Comparison of ENCODE assay signal across 23 cellular contexts in the genomic region with DNA sequence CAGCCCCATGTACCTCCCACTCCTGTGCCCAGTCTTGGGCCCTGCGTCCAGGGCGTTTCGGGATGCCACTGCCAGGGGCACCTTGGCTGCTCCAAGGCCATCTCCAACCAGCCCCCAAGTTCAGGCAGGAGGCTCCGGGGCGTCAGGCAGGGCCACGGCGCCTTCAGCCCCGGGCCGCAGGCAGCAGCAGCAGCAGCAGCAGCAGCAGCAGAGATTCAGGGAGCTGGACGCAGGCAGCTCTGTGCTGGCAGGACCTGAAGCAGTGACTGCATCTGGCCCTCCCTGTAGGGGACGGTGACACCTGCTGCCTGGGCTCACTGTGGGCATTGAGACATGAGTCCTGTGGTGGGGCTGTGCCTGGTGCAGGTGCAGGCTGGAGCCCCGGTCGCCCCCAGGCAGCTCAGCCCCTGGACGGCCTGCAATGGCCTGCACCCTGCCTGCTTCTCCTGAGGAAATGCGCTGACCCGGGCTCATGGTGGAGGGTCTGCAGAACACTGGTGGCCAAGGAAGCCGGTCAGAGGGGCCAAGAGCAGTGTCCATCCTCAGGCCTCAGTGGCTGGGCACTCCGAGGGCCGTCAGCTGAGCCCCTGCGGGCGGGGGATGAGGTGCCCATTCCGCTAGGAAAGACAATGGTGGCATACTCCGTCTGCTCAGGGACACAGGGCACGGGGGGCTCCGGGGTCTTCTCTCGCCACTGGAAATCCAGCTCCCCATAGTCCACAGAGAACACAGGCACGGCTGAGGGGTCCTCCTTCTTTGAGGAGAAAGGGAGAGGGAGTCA. TPM values are rescaled to one million over a fixed set of nuclear protein-coding genes. Genes with fewer than 3 reads are reported as not detected.
A peak's percentile ranks its signal among the peaks of the same experiment; 100 is the strongest.
DNase-seq lines count a peak whose midpoint lies in the region; ATAC-seq and TF ChIP-seq lines count a peak whose summit lies in the region.
"Had no signal": no experiment of that assay in that cellular context is flagged by ENCODE, and none has a peak within 500 bp of the region (broad histone marks: within the 10 kb centered on the region; RNA-seq: fewer than 3 reads in every experiment).

No MANE protein-coding gene starts in this region.

- no peak overlapping the region for H3K9ac ChIP-seq in endodermal cell (ENCODE audit: extremely low read depth, low read length, poor library complexity, severe bottlenecking)
- H3K9ac ChIP-seq: GM23248 had no signal

- H3K9me3 Mint-ChIP-seq in activated naive CD4-positive, alpha-beta T cell treated with anti-CD3 and anti-CD28 coated beads for 36 hours, result peaks cover 3% of the 10 kb centered on the region
- no peaks in the 10 kb centered on the region for H3K9me3 Mint-ChIP-seq in activated naive CD4-positive, alpha-beta T cell treated with anti-CD3 and anti-CD28 coated beads, Interleukin-2, amount 10 ng/mL, durations not matched to agents 7 days and 5 days
- H3K9me3 Mint-ChIP-seq in endodermal cell (no peaks in the 10 kb centered on the region), mesothelial cell of epicardium (no peaks in the 10 kb centered on the region)
- no peaks in the 10 kb centered on the region for H3K9me3 Mint-ChIP-seq in activated T-cell treated with anti-CD3 and anti-CD28 coated beads, Interleukin-2, amount 50 U/mL, for 72 hours
- H3K9me3 Mint-ChIP-seq: activated T-helper 2 cell treated with anti-CD3 and anti-CD28 coated beads, Interferon-gamma antibody, Interleukin-2, Interleukin-4, amounts not matched to agents 10 μg/mL and 5 μg/mL and 100 μg/mL, durations not matched to agents 14 hours and 24 hours and 36 hours; CD4-positive, alpha-beta T cell; naive B cell had no signal

- intact Hi-C loops in activated naive CD4-positive, alpha-beta T cell treated with anti-CD3 and anti-CD28 coated beads for 36 hours (cut with micrococcal nuclease), result no loop called here
- intact Hi-C loops in spleen (cut with DNase I; ENCODE audit: low total_unique reads), result no loop called here

- no peak overlapping the region for H3K4me3 Mint-ChIP-seq in activated naive CD4-positive, alpha-beta T cell treated with anti-CD3 and anti-CD28 coated beads for 36 hours
- no peak overlapping the region for H3K4me3 Mint-ChIP-seq in activated naive CD4-positive, alpha-beta T cell treated with anti-CD3 and anti-CD28 coated beads, Interleukin-2, amount 10 ng/mL, durations not matched to agents 7 days and 5 days
- H3K4me3 Mint-ChIP-seq in endodermal cell (no peak overlapping the region), mesothelial cell of epicardium (no peak overlapping the region)
- no peak overlapping the region for H3K4me3 Mint-ChIP-seq in activated T-cell treated with anti-CD3 and anti-CD28 coated beads, Interleukin-2, amount 50 U/mL, for 72 hours
- H3K4me3 Mint-ChIP-seq: CD4-positive, alpha-beta T cell had no signal

- H3K27me3 ChIP-seq in H7 (ENCODE audit: control insufficient read depth, insufficient read depth, low read length) (no peaks in the 10 kb centered on the region), endodermal cell (ENCODE audit: control insufficient read depth, insufficient read depth, low read length, poor library complexity, severe bottlenecking) (no peaks in the 10 kb centered on the region), spleen (replicated peaks in 1 of 7) (peaks cover 0 to 31% (median 0%) of the 10 kb centered on the region in 7 donors)
- H3K27me3 ChIP-seq: tibial nerve had no signal

- H3K27ac ChIP-seq in endodermal cell (ENCODE audit: low read depth, low read length) (no peak overlapping the region), spleen (no peak overlapping the region)
- H3K27ac ChIP-seq: cardiac muscle cell, gastroesophageal sphincter, GM23248, tibial nerve had no signal

- ATAC-seq in activated T-cell treated with anti-CD3 and anti-CD28 coated beads, Interleukin-2, amount 50 U/mL, for 72 hours (replicated peaks in 1 of 2), result no peak
- ATAC-seq: gastroesophageal sphincter had no signal

- TF ChIP-seq CTCF in endodermal cell (conservative IDR thresholded peaks at IDR 0.05), result no peak
- TF ChIP-seq CTCF in spleen (IDR thresholded peaks at IDR 0.05 in 8 of 11, conservative IDR thresholded peaks at IDR 0.05 in 3 of 11), result no peak
- no peak for TF ChIP-seq CTCF in mesothelial cell of epicardium (IDR thresholded peaks at IDR 0.05; ENCODE audit: unreplicated experiment)

- H3K9me3 ChIP-seq in endodermal cell (ENCODE audit: control insufficient read depth, low read length), result no peaks in the 10 kb centered on the region
- H3K9me3 ChIP-seq in spleen, result no peaks in the 10 kb centered on the region
- H3K9me3 ChIP-seq: gastroesophageal sphincter, tibial nerve had no signal

- WGBS in endodermal cell (ENCODE audit: insufficient coverage in 1 of 2, insufficient read length in 1 of 2), 2 experiments, result 92 to 98% methylated on average over 18 to 27 of the region's 27 CpGs
- 83 to 94% (median 93%) methylated on average over 9 to 27 of the region's 27 CpGs for WGBS in spleen, 5 donors

- no peaks in the 10 kb centered on the region for H3K36me3 ChIP-seq in H7 (replicated peaks; ENCODE audit: control insufficient read depth, insufficient read depth, low read length)
- no peaks in the 10 kb centered on the region for H3K36me3 ChIP-seq in endodermal cell (ENCODE audit: control insufficient read depth, insufficient read depth, low read length)
- peaks cover 0 to 22% (median 0%) of the 10 kb centered on the region in 6 donors for H3K36me3 ChIP-seq in spleen
- H3K36me3 ChIP-seq: cardiac muscle cell, gastroesophageal sphincter, tibial nerve had no signal

- H3K4me3 ChIP-seq in H7 (ENCODE audit: insufficient read depth, low read depth, low read length) (no peak overlapping the region), endodermal cell (ENCODE audit: low read length) (no peak overlapping the region), spleen (no peak overlapping the region)
- H3K4me3 ChIP-seq: cardiac muscle cell, gastroesophageal sphincter, GM23248, lung, smooth muscle cell, tibial nerve had no signal

- no peaks in the 10 kb centered on the region for H3K4me1 ChIP-seq in endodermal cell (ENCODE audit: control insufficient read depth, insufficient read depth, low read length)
- peaks cover 0 to 12% (median 1%) of the 10 kb centered on the region in 6 donors for H3K4me1 ChIP-seq in spleen

- peak overlapping the region; percentile 36 for H3K27ac Mint-ChIP-seq in activated naive CD4-positive, alpha-beta T cell treated with anti-CD3 and anti-CD28 coated beads for 36 hours
- H3K27ac Mint-ChIP-seq in activated naive CD4-positive, alpha-beta T cell treated with anti-CD3 and anti-CD28 coated beads, Interleukin-2, amount 10 ng/mL, durations not matched to agents 7 days and 5 days, result no peak overlapping the region
- no peak overlapping the region for H3K27ac Mint-ChIP-seq in endodermal cell
- no peak overlapping the region for H3K27ac Mint-ChIP-seq in activated T-cell treated with anti-CD3 and anti-CD28 coated beads, Interleukin-2, amount 50 U/mL, for 72 hours
- H3K27ac Mint-ChIP-seq in mesothelial cell of epicardium, result no peak overlapping the region
- H3K27ac Mint-ChIP-seq: activated T-helper 2 cell treated with anti-CD3 and anti-CD28 coated beads, Interferon-gamma antibody, Interleukin-2, Interleukin-4, amounts not matched to agents 10 μg/mL and 5 μg/mL and 100 μg/mL, durations not matched to agents 14 hours and 24 hours and 36 hours; CD4-positive, alpha-beta T cell; naive B cell; progenitor cell of endocrine pancreas had no signal

- H3K36me3 Mint-ChIP-seq in activated naive CD4-positive, alpha-beta T cell treated with anti-CD3 and anti-CD28 coated beads for 36 hours (ENCODE audit: low read depth), result peaks cover 6% of the 10 kb centered on the region
- H3K36me3 Mint-ChIP-seq in activated naive CD4-positive, alpha-beta T cell treated with anti-CD3 and anti-CD28 coated beads, Interleukin-2, amount 10 ng/mL, durations not matched to agents 7 days and 5 days, result no peaks in the 10 kb centered on the region
- H3K36me3 Mint-ChIP-seq in endodermal cell (ENCODE audit: low read depth) (no peaks in the 10 kb centered on the region), mesothelial cell of epicardium (no peaks in the 10 kb centered on the region)
- peaks cover 2 to 8% of the 10 kb centered on the region in 2 donors for H3K36me3 Mint-ChIP-seq in activated T-cell treated with anti-CD3 and anti-CD28 coated beads, Interleukin-2, amount 50 U/mL, for 72 hours (ENCODE audit: insufficient read depth in 2 of 2)
- H3K36me3 Mint-ChIP-seq: naive B cell had no signal

- H3K27me3 Mint-ChIP-seq in activated naive CD4-positive, alpha-beta T cell treated with anti-CD3 and anti-CD28 coated beads for 36 hours (ENCODE audit: low read depth), result no peaks in the 10 kb centered on the region
- peaks cover 13% of the 10 kb centered on the region for H3K27me3 Mint-ChIP-seq in activated naive CD4-positive, alpha-beta T cell treated with anti-CD3 and anti-CD28 coated beads, Interleukin-2, amount 10 ng/mL, durations not matched to agents 7 days and 5 days
- H3K27me3 Mint-ChIP-seq in endodermal cell (ENCODE audit: insufficient read depth) (peaks cover 12% of the 10 kb centered on the region), mesothelial cell of epicardium (ENCODE audit: low read depth) (peaks cover 17% of the 10 kb centered on the region)
- H3K27me3 Mint-ChIP-seq in activated T-cell treated with anti-CD3 and anti-CD28 coated beads, Interleukin-2, amount 50 U/mL, for 72 hours (ENCODE audit: low read depth), result no peaks in the 10 kb centered on the region
- H3K27me3 Mint-ChIP-seq: CD4-positive, alpha-beta T cell had no signal

- CTCF ChIA-PET in activated naive CD4-positive, alpha-beta T cell treated with anti-CD3 and anti-CD28 coated beads for 36 hours (lab: Charles Lee), result interaction anchor here (0.7 kb wide), 1 partner anchor 63 kb away, joined by 3 read pairs; no protein-coding TSS in a partner anchor
- CTCF ChIA-PET in activated naive CD4-positive, alpha-beta T cell treated with anti-CD3 and anti-CD28 coated beads, Interleukin-2, amount 10 ng/mL, durations not matched to agents 7 days and 5 days (lab: Charles Lee), result no interaction called here

- no peak for TF ChIP-seq POLR2A in spleen (IDR thresholded peaks at IDR 0.05)

- no peak for DNase-seq in activated naive CD4-positive, alpha-beta T cell treated with anti-CD3 and anti-CD28 coated beads for 36 hours
- no peak for DNase-seq in activated naive CD4-positive, alpha-beta T cell treated with anti-CD3 and anti-CD28 coated beads, Interleukin-2, amount 10 ng/mL, durations not matched to agents 7 days and 5 days
- DNase-seq in H7 (peak; percentile 61), endodermal cell (peak; percentile 50), spleen (peak; percentile 58), mesothelial cell of epicardium (ENCODE audit: low spot score in 2 of 2, unreplicated experiment in 2 of 2) (no peak), NCI-H187 (lab: John Stamatoyannopoulos, UW) (no peak)
- DNase-seq in activated T-cell treated with anti-CD3 and anti-CD28 coated beads, Interleukin-2, amount 50 U/mL, for 72 hours, result no peak
- DNase-seq: ACHN, DMS53, GM23248, naive B cell, NCI-H1436 treated with DMSO at 0.1 percent for 48 hours, NCI-H226, RPMI8226 had no signal

- peaks cover 11% of the 10 kb centered on the region for H3K4me1 Mint-ChIP-seq in activated naive CD4-positive, alpha-beta T cell treated with anti-CD3 and anti-CD28 coated beads for 36 hours (ENCODE audit: low read depth)
- H3K4me1 Mint-ChIP-seq in activated naive CD4-positive, alpha-beta T cell treated with anti-CD3 and anti-CD28 coated beads, Interleukin-2, amount 10 ng/mL, durations not matched to agents 7 days and 5 days, result peaks cover 10% of the 10 kb centered on the region
- H3K4me1 Mint-ChIP-seq in endodermal cell, result no peaks in the 10 kb centered on the region
- H3K4me1 Mint-ChIP-seq in activated T-cell treated with anti-CD3 and anti-CD28 coated beads, Interleukin-2, amount 50 U/mL, for 72 hours (ENCODE audit: low read depth), result peaks cover 13% of the 10 kb centered on the region
- no peaks in the 10 kb centered on the region for H3K4me1 Mint-ChIP-seq in mesothelial cell of epicardium

RNA-seq across cellular contexts. Expression of a gene that starts 8.0 kb away (rescaled TPM):
- 1 to 10 TPM; 6.9 to 8.3 TPM for total RNA-seq in activated naive CD4-positive, alpha-beta T cell treated with anti-CD3 and anti-CD28 coated beads for 36 hours
- total RNA-seq in H7 (2014; rRNA removed; shearing (Covaris generic)), result 1.0 and 2.8 TPM in 2 replicates
- under 1 TPM in 1 of 2 donors, not detected in 1; 0.20 TPM for total RNA-seq in endodermal cell
- polyA plus RNA-seq in endodermal cell (2013, experiment 1 of 2), result not detected
- not detected for polyA plus RNA-seq in endodermal cell (2013, experiment 2 of 2)
- 1 to 10 TPM; 3.1 to 7.9 (median 5.4) TPM for total RNA-seq in spleen
- polyA plus RNA-seq in spleen, result 1 to 10 TPM; 2.7 to 7.3 (median 5.2) TPM
- 10 to 100 TPM; 15.7 to 23.0 TPM for total RNA-seq in activated T-cell treated with anti-CD3 and anti-CD28 coated beads, Interleukin-2, amount 50 U/mL, for 72 hours
- total RNA-seq in mesothelial cell of epicardium, result not detected in 3 replicates
- total RNA-seq: cardiac muscle cell, GM23248, progenitor cell of endocrine pancreas, smooth muscle cell had no signal
- polyA plus RNA-seq: cardiac muscle cell, GM23248, smooth muscle cell had no signal

RNA-seq across cellular contexts. Expression of a gene that starts 18.8 kb away (rescaled TPM):
- total RNA-seq in activated naive CD4-positive, alpha-beta T cell treated with anti-CD3 and anti-CD28 coated beads for 36 hours, result not detected
- total RNA-seq in H7 (2014; rRNA removed; shearing (Covaris generic)), result not detected in 2 replicates
- total RNA-seq in endodermal cell (not detected), spleen (1 to 10 TPM in 4 of 7 donors, under 1 TPM in 3; 0.34 to 2.2 (median 1.0) TPM), mesothelial cell of epicardium (not detected in 3 replicates)
- polyA plus RNA-seq in endodermal cell (2013, experiment 1 of 2), result not detected
- polyA plus RNA-seq in endodermal cell (2013, experiment 2 of 2), result not detected
- polyA plus RNA-seq in spleen, result under 1 TPM; 0.39 to 0.93 (median 0.49) TPM
- under 1 TPM; 0.12 to 0.56 TPM for total RNA-seq in activated T-cell treated with anti-CD3 and anti-CD28 coated beads, Interleukin-2, amount 50 U/mL, for 72 hours
- total RNA-seq: cardiac muscle cell, gastroesophageal sphincter, GM23248, progenitor cell of endocrine pancreas, smooth muscle cell, tibial nerve had no signal
- polyA plus RNA-seq: cardiac muscle cell, GM23248, smooth muscle cell had no signal

RNA-seq across cellular contexts. Expression of a gene that starts 41.7 kb away (rescaled TPM):
- total RNA-seq in activated naive CD4-positive, alpha-beta T cell treated with anti-CD3 and anti-CD28 coated beads for 36 hours, result not detected
- total RNA-seq in H7 (2014; rRNA removed; shearing (Covaris generic)), result 0.41 TPM in 1 of 2 replicates, not detected in the other
- total RNA-seq in endodermal cell (1 to 10 TPM; 1.2 TPM), spleen (1 to 10 TPM in 2 of 7 donors, under 1 TPM in 2, not detected in 3; 0.32 to 1.9 (median 0.85) TPM), mesothelial cell of epicardium (0.87 to 1.8 TPM (median 1.7 TPM) in 3 replicates)
- polyA plus RNA-seq in endodermal cell (2013, experiment 1 of 2), result 0.36 TPM
- 0.70 TPM for polyA plus RNA-seq in endodermal cell (2013, experiment 2 of 2)
- polyA plus RNA-seq in spleen, result under 1 TPM; 0.04 to 0.22 (median 0.08) TPM
- total RNA-seq in activated T-cell treated with anti-CD3 and anti-CD28 coated beads, Interleukin-2, amount 50 U/mL, for 72 hours, result 1 to 10 TPM in 1 of 2 donors, under 1 TPM in 1; 0.37 to 1.4 TPM
- total RNA-seq: GM23248, smooth muscle cell had no signal
- polyA plus RNA-seq: GM23248 had no signal

Comparison
In these comparisons a context has a peak if more than half of its experiments do, and no peak if none do; other contexts are left out.
1. DNase-seq: peak in H7 (single experiment), endodermal cell (single experiment) and spleen (single experiment); none in activated naive CD4-positive, alpha-beta T cell treated with anti-CD3 and anti-CD28 coated beads for 36 hours (single experiment), activated naive CD4-positive, alpha-beta T cell treated with anti-CD3 and anti-CD28 coated beads, Interleukin-2, amount 10 ng/mL, durations not matched to agents 7 days and 5 days (single experiment), activated T-cell treated with anti-CD3 and anti-CD28 coated beads, Interleukin-2, amount 50 U/mL, for 72 hours (0 of 2), mesothelial cell of epicardium (0 of 2) and NCI-H187 (0 of 2).